8 cellular contexts compared by ENCODE assay signal in genomic region chr2:207239754-207240494, GRCh38.
DNase-seq lines count a peak whose midpoint lies in the region; ATAC-seq, FAIRE-seq and TF ChIP-seq lines count a peak whose summit lies in the region.
"Had no signal": no experiment of that assay in that cellular context is flagged by ENCODE, and none has a peak within 500 bp of the region (broad histone marks: within the 10 kb centered on the region; RNA-seq: fewer than 3 reads in every experiment).

No MANE protein-coding gene starts in this region.

- no peak for TF ChIP-seq CTCF in bronchial epithelial cell (IDR thresholded peaks at IDR 0.05; ENCODE audit: insufficient read depth, low read length, severe bottlenecking)
- no peak for TF ChIP-seq CTCF in sigmoid colon (IDR thresholded peaks at IDR 0.05)
- TF ChIP-seq CTCF in WERI-Rb-1 (IDR thresholded peaks at IDR 0.05; ENCODE audit: low read depth, low read length) = no peak
- TF ChIP-seq CTCF in mucosa of descending colon (IDR thresholded peaks at IDR 0.05) = no peak

- peak; percentile 95 for FAIRE-seq in bronchial epithelial cell (lab: Jason Lieb, UNC)
- FAIRE-seq: islet of Langerhans had no signal

- H3K27me3 ChIP-seq in bronchial epithelial cell (ENCODE audit: control insufficient read depth, insufficient read depth, low read length) (no peaks in the 10 kb centered on the region), sigmoid colon (no peaks in the 10 kb centered on the region), WERI-Rb-1 (ENCODE audit: insufficient read depth, low read depth, severe bottlenecking) (no peaks in the 10 kb centered on the region)

- no peaks in the 10 kb centered on the region for H3K36me3 ChIP-seq in bronchial epithelial cell (ENCODE audit: control insufficient read depth, insufficient read depth, low read length)
- no peaks in the 10 kb centered on the region for H3K36me3 ChIP-seq in sigmoid colon
- H3K36me3 ChIP-seq in WERI-Rb-1 = no peaks in the 10 kb centered on the region
- no peaks in the 10 kb centered on the region for H3K36me3 ChIP-seq in mucosa of descending colon (ENCODE audit: low read depth)

- DNase-seq in NCI-H2029 (lab: John Stamatoyannopoulos, UW) = peak; percentile 74
- peak; percentile 97 for DNase-seq in bronchial epithelial cell (ENCODE audit: low read depth)
- no peak for DNase-seq in sigmoid colon
- DNase-seq in WERI-Rb-1 = no peak
- no peak for DNase-seq in mucosa of descending colon
- DNase-seq in RPMI8226 = no peak

- H3K9me3 ChIP-seq in sigmoid colon = no peaks in the 10 kb centered on the region
- H3K9me3 ChIP-seq in WERI-Rb-1 (ENCODE audit: severe bottlenecking) = no peaks in the 10 kb centered on the region
- H3K9me3 ChIP-seq in mucosa of descending colon = no peaks in the 10 kb centered on the region

- 61 to 70% methylated on average over 9 of the region's 9 CpGs for WGBS in sigmoid colon, 2 donors

- H3K4me3 ChIP-seq in bronchial epithelial cell (ENCODE audit: low read depth, low read length) = peak overlapping the region; percentile 26
- H3K4me3 ChIP-seq in sigmoid colon = no peak overlapping the region
- no peak overlapping the region for H3K4me3 ChIP-seq in WERI-Rb-1 (ENCODE audit: low read depth, low read length)
- H3K4me3 ChIP-seq in mucosa of descending colon = no peak overlapping the region

- TF ChIP-seq POLR2A in sigmoid colon (IDR thresholded peaks at IDR 0.05) = no peak

- ATAC-seq in GM18909 (IDR thresholded peaks at IDR 0.05; ENCODE audit: poor library complexity, unreplicated experiment) (peak; percentile 51), mucosa of descending colon (no peak)

- no peak for TF ChIP-seq EP300 in sigmoid colon (IDR thresholded peaks at IDR 0.05)

- H3K4me1 ChIP-seq in sigmoid colon (peaks cover 0 to 25% (median 21%) of the 10 kb centered on the region in 4 donors), mucosa of descending colon (ENCODE audit: low read depth) (no peaks in the 10 kb centered on the region)

- peak overlapping the region; percentile 56 to 76 (median 68) for H3K27ac ChIP-seq in sigmoid colon
- no peak overlapping the region for H3K27ac ChIP-seq in WERI-Rb-1

- intact Hi-C loops in sigmoid colon (cut with DNase I) = no loop called here
- intact Hi-C loops in mucosa of descending colon (cut with DNase I, micrococcal nuclease) = no loop called here

Comparison
In these comparisons a context has a peak if more than half of its experiments do, and no peak if none do; other contexts are left out.
1. DNase-seq: peak in NCI-H2029 (single experiment) and bronchial epithelial cell (single experiment); none in sigmoid colon (single experiment), WERI-Rb-1 (single experiment), mucosa of descending colon (0 of 3) and RPMI8226 (single experiment).